3 cellular contexts compared by ENCODE assay signal in genomic region chr6:53831956-53832660, GRCh38.
TF ChIP-seq lines count a peak whose summit lies in the region.

No MANE protein-coding gene starts in this region.

TF ChIP-seq in HEK293, 187 proteins besides CTCF, POLR2A, EP300 and RAD21 (continued from another document):
- TF ChIP-seq ZBTB17 (tag by site-specific recombination; IDR thresholded peaks at IDR 0.05), result 0 out of 2 replicates have a peak, but pooled peaks have one; percentile 37
- 0 out of 2 replicates have a peak, but pooled peaks have one; percentile 28 for TF ChIP-seq BCL11B (tag by site-specific recombination; IDR thresholded peaks at IDR 0.05; ENCODE audit: low read depth)
- TF ChIP-seq GLI2 (tag by site-specific recombination; IDR thresholded peaks at IDR 0.05; ENCODE audit: borderline replicate concordance, low read depth), result no peak
- TF ChIP-seq ZNF223 (tag by site-specific recombination; IDR thresholded peaks at IDR 0.05), result no peak
- TF ChIP-seq ZNF24 (tag by site-specific recombination; IDR thresholded peaks at IDR 0.05), result no peak
- TF ChIP-seq GFI1B (tag by site-specific recombination; IDR thresholded peaks at IDR 0.05), result no peak
- no peak for TF ChIP-seq ZNF2 (tag by site-specific recombination; IDR thresholded peaks at IDR 0.05)
- TF ChIP-seq ZNF621 (tag by site-specific recombination; IDR thresholded peaks at IDR 0.05), result no peak
- TF ChIP-seq YY1 (tag by site-specific recombination; IDR thresholded peaks at IDR 0.05), result no peak
- no peak for TF ChIP-seq ZNF18 (tag by site-specific recombination; IDR thresholded peaks at IDR 0.05)
- TF ChIP-seq IKZF3 (tag by site-specific recombination; IDR thresholded peaks at IDR 0.05), result peak; percentile 48; the same call in 1 of the 2 replicates
- 0 out of 2 replicates have a peak, but pooled peaks have one; percentile 17 for TF ChIP-seq ZNF843 (tag by site-specific recombination; IDR thresholded peaks at IDR 0.05)

TF ChIP-seq in GM12878, 131 proteins besides CTCF, POLR2A, EP300 and RAD21 (continued from another document):
- TF ChIP-seq SMAD1 (IDR thresholded peaks at IDR 0.05; ENCODE audit: low read depth, partially characterized antibody) (no peak), ZBTB33 (IDR thresholded peaks at IDR 0.05) (no peak)

TF ChIP-seq in neural cell, 6 proteins besides CTCF, POLR2A, EP300 and RAD21 (continued from another document):
- no peak for TF ChIP-seq POLR2AphosphoS5 (IDR thresholded peaks at IDR 0.05)
- no peak for TF ChIP-seq REST (IDR thresholded peaks at IDR 0.05; ENCODE audit: borderline replicate concordance)
- TF ChIP-seq EZH2 (IDR thresholded peaks at IDR 0.05; ENCODE audit: borderline replicate concordance, insufficient read depth, low read length, poor library complexity, severe bottlenecking), result no peak
- no peak for TF ChIP-seq SMC3 (conservative IDR thresholded peaks at IDR 0.05; ENCODE audit: poor library complexity)
